8 cellular contexts compared by ENCODE assay signal in genomic region chr5:133868946-133869674, GRCh38.
DNase-seq lines count a peak whose midpoint lies in the region; ATAC-seq and TF ChIP-seq lines count a peak whose summit lies in the region.

No MANE protein-coding gene starts in this region.

- H3K4me3 ChIP-seq in cardiac fibroblast (replicated peaks in 1 of 2; ENCODE audit: low read depth in 2 of 2, low read length in 2 of 2), result no peak overlapping the region

- peak; percentile 64 for ATAC-seq in left colon
- ATAC-seq in HG02973 (IDR thresholded peaks at IDR 0.05; ENCODE audit: unreplicated experiment), result no peak

- intact Hi-C loops in left colon (cut with DNase I, micrococcal nuclease), result loop anchor here in 1 of 2 donors (10.0 kb wide), 1 partner anchor 444 kb away; no protein-coding TSS in a partner anchor

- TF ChIP-seq CTCF in cardiac fibroblast (IDR thresholded peaks at IDR 0.05; ENCODE audit: low read depth, low read length), result peak; percentile 74

- peak; percentile 6 to 57 for DNase-seq in NCI-H526 (lab: John Stamatoyannopoulos, UW)
- DNase-seq in NCI-H526 treated with DMSO at 0.1 percent for 48 hours (lab: John Stamatoyannopoulos, UW), result no peak
- DNase-seq in NCI-H1694 (lab: John Stamatoyannopoulos, UW), result peak; percentile 30
- DNase-seq in activated CD4-positive, CD25-positive, alpha-beta regulatory T cell (lab: John Stamatoyannopoulos, UW), result peak; percentile 16 to 66 (median 24)
- DNase-seq in cardiac fibroblast (ENCODE audit: low read depth in 2 of 2), result peak; percentile 83 to 84
- DNase-seq in left colon, result peak; percentile 49 to 83
- DNase-seq in stimulated activated CD4-positive, alpha-beta T cell treated with anti-CD3 and anti-CD28 coated beads, Interleukin-4, amount 100 ng/mL, for 1 hour, result peak; percentile 84
